1 cellular context compared by ENCODE assay signal in the genomic region with DNA sequence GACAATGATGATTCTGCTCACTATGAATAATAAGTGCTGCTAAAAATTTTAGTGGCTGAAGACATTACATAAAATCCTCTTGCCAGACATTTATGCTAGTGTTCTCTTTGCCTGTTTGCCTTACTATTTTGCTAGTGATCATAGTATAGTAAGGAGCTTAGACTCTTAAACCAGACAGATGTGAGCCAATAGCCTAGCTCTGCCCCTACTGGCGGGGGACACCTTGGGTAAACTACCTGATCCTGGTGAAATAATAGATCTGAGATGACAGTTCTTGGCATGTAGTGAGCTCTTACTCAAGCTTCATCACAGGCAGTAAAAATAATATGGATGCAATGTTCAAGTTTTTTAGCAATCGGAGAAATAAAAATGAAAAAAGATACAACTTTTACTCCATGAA.
TF ChIP-seq lines count a peak whose summit lies in the region.

No MANE protein-coding gene starts in this region.

TF ChIP-seq in GM23338, 12 proteins besides CTCF, POLR2A, EP300 and RAD21 (continued from another document):
- TF ChIP-seq NANOG (IDR thresholded peaks at IDR 0.05; ENCODE audit: borderline replicate concordance) = no peak
- no peak for TF ChIP-seq ZNF114 (CRISPR knock-in tag; IDR thresholded peaks at IDR 0.05)
